Comparison of ENCODE assay signal across 28 cellular contexts in the genomic region with DNA sequence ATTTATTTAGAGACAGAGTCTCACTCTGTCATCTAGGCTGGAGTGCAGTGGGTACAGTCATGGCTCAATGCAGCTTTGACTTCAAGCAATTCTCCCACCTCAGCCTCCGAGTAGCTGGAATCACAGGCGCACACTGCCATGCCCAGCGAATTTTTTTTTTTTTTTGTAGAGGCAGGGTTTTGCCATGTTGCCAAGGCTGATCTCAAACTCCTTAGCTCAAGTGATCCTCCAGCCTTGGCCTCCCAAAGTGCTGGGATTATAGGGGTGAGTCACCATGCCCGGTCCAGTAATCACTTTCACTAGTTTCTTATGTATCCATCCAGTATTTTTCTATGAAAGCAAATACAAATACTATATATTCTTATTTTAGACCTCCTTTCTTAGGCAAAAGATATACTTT. TPM values are rescaled to one million over a fixed set of nuclear protein-coding genes. Genes with fewer than 3 reads are reported as not detected.
DNase-seq lines count a peak whose midpoint lies in the region; ATAC-seq and TF ChIP-seq lines count a peak whose summit lies in the region.
"Had no signal": no experiment of that assay in that cellular context is flagged by ENCODE, and none has a peak within 500 bp of the region (broad histone marks: within the 10 kb centered on the region; RNA-seq: fewer than 3 reads in every experiment).

No MANE protein-coding gene starts in this region.

- no peak for TF ChIP-seq POLR2A in breast epithelium (IDR thresholded peaks at IDR 0.05)

- peaks cover 6% of the 10 kb centered on the region for H3K27me3 Mint-ChIP-seq in osteocyte (ENCODE audit: unreplicated experiment)

- peak overlapping the region in 1 of 2 donors; percentile 62 for H3K27ac ChIP-seq in right atrium auricular region
- H3K27ac ChIP-seq in breast epithelium: peak overlapping the region; percentile 89 to 91

- DNase-seq in right atrium auricular region (ENCODE audit: low spot score) (peak; percentile 46), left ventricle myocardium superior (no peak), breast epithelium (ENCODE audit: low spot score in 2 of 2) (peak in 1 of 2 donors; percentile 15), osteocyte (ENCODE audit: extremely low spot score, unreplicated experiment) (peak; percentile 34), putamen (ENCODE audit: low spot score) (no peak), foreskin fibroblast (no peak)
- no peak for DNase-seq in stimulated activated CD4-positive, alpha-beta T cell treated with anti-CD3 and anti-CD28 coated beads, Interleukin-4, amount 100 ng/mL, for 24 hours
- DNase-seq: ACHN; activated CD4-positive, alpha-beta T cell treated with anti-CD3 and anti-CD28 coated beads, Interleukin-2, amount 50 U/mL, for 48 hours; activated T-cell treated with anti-CD3 and anti-CD28 coated beads for 4 hours; C1 segment of cervical spinal cord; dorsolateral prefrontal cortex; Karpas-422; left cardiac atrium; mucosa of descending colon; NCI-H1105 treated with DMSO at 0.1 percent for 48 hours; NCI-H2107; NCI-H510A; NK-92 treated with Interleukin-12 subunit alpha and Interleukin-12 subunit beta, amount 100 ng/mL, for 24 hours; Peyer's patch; spleen; stimulated activated CD4-positive, alpha-beta T cell treated with anti-CD3 and anti-CD28 coated beads, Interleukin-4, amount 100 ng/mL, for 4 hours; T-helper 2 cell had no signal

- H3K4me3 ChIP-seq in right atrium auricular region (no peak overlapping the region), breast epithelium (no peak overlapping the region), foreskin fibroblast (ENCODE audit: low read depth in 1 of 2, low read length in 2 of 2) (no peak overlapping the region)
- H3K4me3 ChIP-seq: adrenal gland, dorsolateral prefrontal cortex, GM12878, HAP-1, mucosa of descending colon, Peyer's patch, spleen had no signal

- TF ChIP-seq CTCF in right atrium auricular region (IDR thresholded peaks at IDR 0.05): no peak
- TF ChIP-seq CTCF in breast epithelium (IDR thresholded peaks at IDR 0.05): no peak
- TF ChIP-seq CTCF in osteocyte (IDR thresholded peaks at IDR 0.05): no peak
- TF ChIP-seq CTCF in foreskin fibroblast (IDR thresholded peaks at IDR 0.05; ENCODE audit: low read depth, low read length): no peak

- peaks cover 19% of the 10 kb centered on the region for H3K4me1 Mint-ChIP-seq in osteocyte (ENCODE audit: unreplicated experiment)

- ATAC-seq in left ventricle myocardium superior: no peak
- ATAC-seq in GM18502 (IDR thresholded peaks at IDR 0.05; ENCODE audit: poor library complexity, unreplicated experiment): no peak
- ATAC-seq: GM12878, left cardiac atrium, mucosa of descending colon had no signal

- no peaks in the 10 kb centered on the region for H3K9me3 Mint-ChIP-seq in osteocyte (ENCODE audit: unreplicated experiment)

- H3K36me3 Mint-ChIP-seq in osteocyte (ENCODE audit: unreplicated experiment): peaks cover 1% of the 10 kb centered on the region

- peak overlapping the region; percentile 96 for H3K27ac Mint-ChIP-seq in osteocyte (ENCODE audit: unreplicated experiment)

- H3K36me3 ChIP-seq in right atrium auricular region: peaks cover 4% of the 10 kb centered on the region
- no peaks in the 10 kb centered on the region for H3K36me3 ChIP-seq in breast epithelium
- H3K36me3 ChIP-seq: HAP-1 had no signal

- H3K9me3 ChIP-seq in right atrium auricular region (peaks cover 0 to 12% of the 10 kb centered on the region in 2 donors), breast epithelium (no peaks in the 10 kb centered on the region)
- H3K9me3 ChIP-seq: adrenal gland, Peyer's patch had no signal

- H3K4me3 Mint-ChIP-seq in osteocyte (ENCODE audit: unreplicated experiment): no peak overlapping the region

- peaks cover 0 to 10% of the 10 kb centered on the region in 2 donors for H3K4me1 ChIP-seq in right atrium auricular region
- H3K4me1 ChIP-seq in breast epithelium: peaks cover 4% of the 10 kb centered on the region in 2 donors

- H3K27me3 ChIP-seq in right atrium auricular region (no peaks in the 10 kb centered on the region), breast epithelium (no peaks in the 10 kb centered on the region)
- H3K27me3 ChIP-seq: adrenal gland, dorsolateral prefrontal cortex, Peyer's patch had no signal

- intact Hi-C loops in left ventricle myocardium superior (cut with micrococcal nuclease): no loop called here
- intact Hi-C loops in breast epithelium (cut with DNase I; ENCODE audit: low total_unique reads): loop anchor here (1.0 kb wide), 1 partner anchor 26 kb away; no protein-coding TSS in a partner anchor

RNA-seq across cellular contexts. Expression of a gene that starts 24.0 kb away (rescaled TPM):
- total RNA-seq in right atrium auricular region: under 1 TPM in 1 of 2 donors, not detected in 1; 0.19 TPM
- 0.12 TPM for total RNA-seq in left ventricle myocardium superior
- total RNA-seq in breast epithelium: not detected
- total RNA-seq in osteocyte: not detected in 2 replicates
- total RNA-seq: mucosa of descending colon, Peyer's patch, SK-MEL-5, spleen had no signal

RNA-seq across cellular contexts. Expression of a gene that starts 25.7 kb away (rescaled TPM):
- total RNA-seq in right atrium auricular region (10 to 100 TPM; 17.2 to 23.4 TPM), left ventricle myocardium superior (7.9 TPM), breast epithelium (10 to 100 TPM; 25.6 to 65.0 (median 28.8) TPM), osteocyte (3.2 and 4.1 TPM in 2 replicates)

RNA-seq across cellular contexts. Expression of a gene that starts 52.0 kb away (rescaled TPM):
- total RNA-seq in right atrium auricular region (1 to 10 TPM; 1.8 to 2.4 TPM), left ventricle myocardium superior (2.4 TPM), breast epithelium (1 to 10 TPM in 2 of 3 donors, under 1 TPM in 1; 0.48 to 3.3 (median 1.3) TPM), osteocyte (0.42 and 0.64 TPM in 2 replicates)
- total RNA-seq: Peyer's patch, SK-MEL-5 had no signal

Comparison
In these comparisons a context has a peak if more than half of its experiments do, and no peak if none do; other contexts are left out.
1. DNase-seq: peak in right atrium auricular region (single experiment) and osteocyte (single experiment); none in left ventricle myocardium superior (single experiment), putamen (single experiment), foreskin fibroblast (0 of 2) and stimulated activated CD4-positive, alpha-beta T cell treated with anti-CD3 and anti-CD28 coated beads, Interleukin-4, amount 100 ng/mL, for 24 hours (single experiment).